Comparison of ENCODE assay signal across 17 cellular contexts in genomic region chr16:75501820-75502219, GRCh38. TPM values are rescaled to one million over a fixed set of nuclear protein-coding genes. Genes with fewer than 3 reads are reported as not detected.
DNase-seq lines count a peak whose midpoint lies in the region; TF ChIP-seq lines count a peak whose summit lies in the region.
"Not testable (repeated sequence)": the region's sequence is repeated elsewhere in the genome, so short reads cannot be mapped to it uniquely, and the experiment has no call there.
"Had no signal": no experiment of that assay in that cellular context is flagged by ENCODE, and none has a peak within 500 bp of the region (broad histone marks: within the 10 kb centered on the region; RNA-seq: fewer than 3 reads in every experiment).

No MANE protein-coding gene starts in this region.

- H3K27me3 ChIP-seq in ACC112 (ENCODE audit: insufficient read depth, low read length) = not testable (repeated sequence)

- H3K4me3 ChIP-seq in ACC112 (ENCODE audit: low read depth, low read length) = 0 out of 2 replicates have a peak overlapping the region, but pooled peaks have one; percentile 2
- H3K4me3 ChIP-seq in choroid plexus epithelial cell (ENCODE audit: low read depth, low read length); fibroblast of villous mesenchyme (ENCODE audit: low read depth, low read length): not testable (repeated sequence)

- H3K27ac ChIP-seq in ACC112 (ENCODE audit: low read depth, low read length) = peak overlapping the region; percentile 55

- peaks cover 25% of the 10 kb centered on the region for H3K4me1 ChIP-seq in ACC112 (ENCODE audit: control insufficient read depth, insufficient read depth, low read length, unreplicated experiment)

- not testable (repeated sequence) for H3K79me2 ChIP-seq in ACC112 (ENCODE audit: control insufficient read depth, insufficient read depth, low read length, unreplicated experiment)

- peak overlapping the region; percentile 17 for H2AFZ ChIP-seq in ACC112 (ENCODE audit: low read length, unreplicated experiment)

- not testable (repeated sequence) for H3K36me3 ChIP-seq in ACC112 (ENCODE audit: insufficient read depth, low read length)

- DNase-seq in GM04503 (ENCODE audit: low read depth) (peak; percentile 37), NCI-H446 treated with DMSO at 0.1 percent for 48 hours (lab: John Stamatoyannopoulos, UW) (peak; percentile 2), astrocyte of the hippocampus (ENCODE audit: low read depth, low spot score) (peak; percentile 67), choroid plexus epithelial cell (ENCODE audit: low read depth) (peak; percentile 82), fibroblast of villous mesenchyme (ENCODE audit: low read depth) (peak; percentile 27), iris pigment epithelial cell (ENCODE audit: low read depth) (peak; percentile 81), pons (ENCODE audit: low spot score) (peak; percentile 51)

- TF ChIP-seq CTCF in choroid plexus epithelial cell (conservative IDR thresholded peaks at IDR 0.05; ENCODE audit: low read depth, low read length); fibroblast of villous mesenchyme (IDR thresholded peaks at IDR 0.05; ENCODE audit: insufficient read depth, low read depth, low read length): not testable (repeated sequence)

RNA-seq across cellular contexts. Expression of gene CHST6, which starts 6.6 kb away (rescaled TPM):
- under 0.01 TPM in 2 replicates for total RNA-seq in fibroblast of villous mesenchyme
- total RNA-seq: activated CD8-positive, alpha-beta T cell treated with anti-CD3 and anti-CD28 coated beads for 36 hours; activated T-helper 17 cell treated with anti-CD3 and anti-CD28 coated beads, Interleukin-2, amount 50 U/mL, for 72 hours; T-helper 2 cell treated with Interferon-gamma antibody and Interleukin-4, amounts not matched to agents 100 ng/mL and 5 ng/mL, for 36 hours had no signal

RNA-seq across cellular contexts. Expression of gene CHST5, which starts 34.1 kb away (rescaled TPM):
- under 0.01 TPM in 1 of 2 replicates, not detected in the other for total RNA-seq in fibroblast of villous mesenchyme
- total RNA-seq: activated CD8-positive, alpha-beta T cell treated with anti-CD3 and anti-CD28 coated beads for 36 hours; activated T-helper 17 cell treated with anti-CD3 and anti-CD28 coated beads, Interleukin-2, amount 50 U/mL, for 72 hours; CD8-positive, alpha-beta memory T cell; epithelial cell of proximal tubule; GM23338; kidney epithelial cell; lung microvascular endothelial cell; skeletal muscle tissue; T-helper 2 cell treated with Interferon-gamma antibody and Interleukin-4, amounts not matched to agents 100 ng/mL and 5 ng/mL, for 36 hours had no signal

RNA-seq across cellular contexts. Expression of gene TMEM170A, which starts 37.3 kb away (rescaled TPM):
- total RNA-seq in fibroblast of villous mesenchyme = 10.6 and 19.0 TPM in 2 replicates

RNA-seq across cellular contexts. Expression of gene TMEM231, which starts 54.2 kb away (rescaled TPM):
- total RNA-seq in fibroblast of villous mesenchyme = 12.1 and 13.5 TPM in 2 replicates

Comparison
In these comparisons a context has a peak if more than half of its experiments do, and no peak if none do; other contexts are left out.
1. DNase-seq: peak in every context shown above with its lines; median percentile 82 in choroid plexus epithelial cell; 81 in iris pigment epithelial cell; 67 in astrocyte of the hippocampus; 51 in pons; 37 in GM04503; 27 in fibroblast of villous mesenchyme; 2 in NCI-H446 treated with DMSO at 0.1 percent for 48 hours.